In the genomic region with DNA sequence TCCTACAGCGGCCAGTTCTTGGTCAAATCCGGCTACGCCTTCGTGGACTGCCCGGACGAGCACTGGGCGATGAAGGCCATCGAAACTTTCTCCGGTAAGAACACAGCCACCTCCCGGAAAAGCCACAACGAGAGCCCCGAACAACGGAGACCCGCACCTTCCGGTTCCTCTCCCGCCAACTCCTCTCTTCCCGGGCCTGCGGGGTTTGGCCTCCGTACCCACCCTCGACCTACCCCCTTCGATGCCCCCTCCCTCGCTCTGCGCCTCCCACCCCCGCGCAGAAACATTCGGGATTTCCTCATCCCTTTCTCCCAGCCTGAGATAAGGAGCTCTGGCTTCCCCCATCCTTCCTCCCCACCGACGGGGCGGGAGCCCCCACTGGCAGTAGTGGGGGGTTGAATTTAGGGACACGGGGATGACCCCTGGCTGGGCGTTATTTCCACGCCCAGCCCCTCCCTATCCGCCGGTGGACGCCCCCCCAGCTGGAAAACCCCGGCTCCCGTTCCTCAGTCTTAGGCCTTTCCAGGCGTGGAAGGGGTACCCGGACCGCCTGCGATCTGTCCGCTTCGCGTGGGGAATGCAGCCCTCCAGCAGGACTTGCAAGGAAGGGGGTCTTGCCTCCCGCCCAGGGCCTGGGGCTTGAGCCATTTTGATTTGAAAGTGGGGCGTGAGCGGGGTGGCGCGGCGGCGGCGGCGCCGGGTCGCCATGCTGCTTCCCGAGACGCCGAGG, we compare ENCODE assay signal across 7 cellular contexts. TPM values are rescaled to one million over a fixed set of nuclear protein-coding genes. Genes with fewer than 3 reads are reported as not detected.
DNase-seq lines count a peak whose midpoint lies in the region; ATAC-seq, FAIRE-seq and TF ChIP-seq lines count a peak whose summit lies in the region.

No MANE protein-coding gene starts in this region.

- H3K27ac ChIP-seq in PC-9 (peak overlapping the region; percentile 66), psoas muscle (no peak overlapping the region), sigmoid colon (no peak overlapping the region)

- no peak for TF ChIP-seq EP300 in sigmoid colon (IDR thresholded peaks at IDR 0.05)

- intact Hi-C loops in PC-9 (cut with micrococcal nuclease; ENCODE audit: unreplicated experiment): loop anchor here (5.0 kb wide), 1 partner anchor 46 kb away; no protein-coding TSS in a partner anchor
- intact Hi-C loops in psoas muscle (cut with DNase I): no loop called here
- intact Hi-C loops in sigmoid colon (cut with DNase I): loop anchor here (10.0 kb wide), 1 partner anchor 383 kb away; a partner anchor contains a TSS

- no peaks in the 10 kb centered on the region for H3K9me2 ChIP-seq in PC-9 (ENCODE audit: insufficient read depth)

- BruUV-seq in PC-9 (replicated peaks; lab: Mats Ljungman, UMichigan): no TSS peak

- peak overlapping the region; percentile 98 for H3K4me2 ChIP-seq in PC-9

- H3K4me3 ChIP-seq in PC-9 (peak overlapping the region; percentile 96), epithelial cell of esophagus (ENCODE audit: low read length) (peak overlapping the region; percentile 49), psoas muscle (peak overlapping the region; percentile 40), sigmoid colon (peak overlapping the region in 2 of 4 donors; percentile 9 to 15)

- H3K79me2 ChIP-seq in PC-9 (ENCODE audit: low read depth): peaks cover 56% of the 10 kb centered on the region

- no peak for DNase-seq in GM12892 (ENCODE audit: insufficient read length)
- no peak for DNase-seq in PC-9
- no peak for DNase-seq in epithelial cell of esophagus (ENCODE audit: low read depth)
- no peak for DNase-seq in psoas muscle
- no peak for DNase-seq in NCI-H2196 (lab: John Stamatoyannopoulos, UW; ENCODE audit: unreplicated experiment)
- DNase-seq in NCI-H1092 treated with DMSO at 0.1 percent for 48 hours (lab: John Stamatoyannopoulos, UW): no peak
- DNase-seq in sigmoid colon: no peak

- TF ChIP-seq CTCF in PC-9 (conservative IDR thresholded peaks at IDR 0.05) (no peak), epithelial cell of esophagus (IDR thresholded peaks at IDR 0.05; ENCODE audit: insufficient read depth, low read depth, low read length, missing control alignments) (no peak), psoas muscle (IDR thresholded peaks at IDR 0.05) (no peak), sigmoid colon (IDR thresholded peaks at IDR 0.05) (no peak)

- H3K36me3 ChIP-seq in PC-9 (ENCODE audit: low read depth) (peaks cover 3% of the 10 kb centered on the region; the same call in 1 of the 2 replicates), psoas muscle (ENCODE audit: insufficient read depth in 1 of 2, low read depth in 1 of 2) (no peaks in the 10 kb centered on the region), sigmoid colon (no peaks in the 10 kb centered on the region)

- peak in 2 of 4 donors; percentile 8 to 17 for ATAC-seq in psoas muscle

- peaks cover 19% of the 10 kb centered on the region for H3F3A ChIP-seq in PC-9 (ENCODE audit: insufficient read depth, low read depth)

- H3K4me1 ChIP-seq in PC-9 (replicated peaks; ENCODE audit: insufficient read depth): peaks cover 27% of the 10 kb centered on the region
- peaks cover 4% of the 10 kb centered on the region for H3K4me1 ChIP-seq in psoas muscle
- peaks cover 0 to 31% (median 27%) of the 10 kb centered on the region in 4 donors for H3K4me1 ChIP-seq in sigmoid colon

- POLR2A ChIA-PET in PC-9 (lab: Charles Lee; ENCODE audit: unreplicated experiment): no interaction called here

- FAIRE-seq in GM12892 (lab: Jason Lieb, UNC): peak; percentile 56

- H3K27me3 ChIP-seq in PC-9 (ENCODE audit: insufficient read depth, low read depth) (no peaks in the 10 kb centered on the region), psoas muscle (ENCODE audit: insufficient read depth in 3 of 3, low read length in 2 of 3) (peaks cover 5 to 99% (median 40%) of the 10 kb centered on the region in 3 donors), sigmoid colon (peaks cover 70 to 100% (median 99%) of the 10 kb centered on the region in 3 donors)

- TF ChIP-seq POLR2A in GM12892 (IDR thresholded peaks at IDR 0.05; ENCODE audit: low read depth, low read length): no peak
- no peak for TF ChIP-seq POLR2A in sigmoid colon (IDR thresholded peaks at IDR 0.05)

- H4K20me1 ChIP-seq in PC-9 (ENCODE audit: insufficient read depth): no peaks in the 10 kb centered on the region; the same call in 1 of the 2 replicates

- WGBS in psoas muscle, 3 donors: 2 to 3% (median 3%) methylated on average over 40 to 58 of the region's 58 CpGs
- WGBS in sigmoid colon, 2 donors: 2 to 3% methylated on average over 58 of the region's 58 CpGs

- peak overlapping the region; percentile 96 for H2AFZ ChIP-seq in PC-9

- no peaks in the 10 kb centered on the region for H3K9me3 ChIP-seq in PC-9 (ENCODE audit: insufficient read depth, low read depth)
- H3K9me3 ChIP-seq in psoas muscle: no peaks in the 10 kb centered on the region
- H3K9me3 ChIP-seq in sigmoid colon: no peaks in the 10 kb centered on the region

- CTCF ChIA-PET in PC-9 (lab: Charles Lee): interaction anchor here (0.6 to 0.7 kb wide), 3 partner anchors 24 to 682 kb away, joined by 6 to 14 read pairs (median 13); no protein-coding TSS in a partner anchor

RNA-seq across cellular contexts. Expression of a gene that starts 0.8 kb away (rescaled TPM):
- 0.74 TPM for polyA plus RNA-seq in GM12892 (2012; ENCODE audit: missing spikeins)
- total RNA-seq in PC-9 (2021) (56.5 and 57.4 TPM in 2 replicates), psoas muscle (not detected), sigmoid colon (under 1 TPM in 2 of 4 donors, not detected in 2; 0.14 to 0.36 TPM)
- polyA plus RNA-seq in psoas muscle (not detected), sigmoid colon (under 1 TPM in 1 of 3 donors, not detected in 2; 0.20 TPM)

RNA-seq across cellular contexts. Expression of a gene that starts 29.6 kb away (rescaled TPM):
- polyA plus RNA-seq in GM12892 (2012; ENCODE audit: missing spikeins): not detected
- total RNA-seq in PC-9 (2021) (not detected in 2 replicates), psoas muscle (not detected), sigmoid colon (not detected)
- polyA plus RNA-seq in psoas muscle (not detected), sigmoid colon (not detected)

RNA-seq across cellular contexts. Expression of a gene that starts 53.4 kb away (rescaled TPM):
- polyA plus RNA-seq in GM12892 (2012; ENCODE audit: missing spikeins): 75.4 TPM
- total RNA-seq in PC-9 (2021): 103 and 118 TPM in 2 replicates
- total RNA-seq in psoas muscle: 10 to 100 TPM; 69.7 to 96.7 (median 75.0) TPM
- polyA plus RNA-seq in psoas muscle: 100 to 1,000 TPM; 113 to 188 (median 149) TPM
- total RNA-seq in sigmoid colon: 10 to 100 TPM; 74.1 to 94.5 (median 85.2) TPM
- 100 to 1,000 TPM; 108 to 174 (median 145) TPM for polyA plus RNA-seq in sigmoid colon

Comparison
In these comparisons a context has a peak if more than half of its experiments do, and no peak if none do; other contexts are left out.
1. RNA of a gene that starts 0.8 kb away (total RNA-seq): 56.5 to 57.4 TPM in PC-9; 0.14 to 0.36 TPM in sigmoid colon and not detected in psoas muscle; every median in the first group is over 10 times any median in the second.
2. intact Hi-C loops: an anchor here in PC-9 (5.0 kb wide) and sigmoid colon (10.0 kb wide); none called in psoas muscle.